Comparison of ENCODE assay signal across 9 cellular contexts in genomic region chr13:113458218-113459065, GRCh38. TPM values are rescaled to one million over a fixed set of nuclear protein-coding genes. Genes with fewer than 3 reads are reported as not detected.
DNase-seq lines count a peak whose midpoint lies in the region; ATAC-seq and TF ChIP-seq lines count a peak whose summit lies in the region.
"Had no signal": no experiment of that assay in that cellular context is flagged by ENCODE, and none has a peak within 500 bp of the region (broad histone marks: within the 10 kb centered on the region; RNA-seq: fewer than 3 reads in every experiment).

No MANE protein-coding gene starts in this region.

- H3K4me1 ChIP-seq in heart left ventricle (peaks cover 0 to 47% (median 12%) of the 10 kb centered on the region in 12 donors), tibial nerve (no peaks in the 10 kb centered on the region)

- no peak for TF ChIP-seq EP300 in tibial nerve (IDR thresholded peaks at IDR 0.05)

- DNase-seq in NCI-H82 (lab: John Stamatoyannopoulos, UW) (peak; percentile 56), NCI-H82 treated with DMSO at 0.1 percent for 48 hours (lab: John Stamatoyannopoulos, UW; ENCODE audit: unreplicated experiment) (no peak), SK-MEL-5 (ENCODE audit: low read depth, low spot score) (peak; percentile 52), heart left ventricle (peak in 4 of 5 donors; percentile 56 to 67 (median 62)), tibial nerve (ENCODE audit: low spot score in 2 of 2) (no peak), dedifferentiated amniotic fluid mesenchymal stem cell (ENCODE audit: extremely low spot score) (no peak), putamen (ENCODE audit: low spot score) (no peak)
- DNase-seq: cerebellar nuclear complex had no signal

- H3K27me3 ChIP-seq in heart left ventricle (no peaks in the 10 kb centered on the region), tibial nerve (no peaks in the 10 kb centered on the region)

- intact Hi-C loops in heart left ventricle (cut with DNase I): loop anchor here in 9 of 10 donors (1.0 to 5.0 kb wide), 4 partner anchors 34 to 104 kb away; partner anchors contain the start of gene DCUN1D2 (in 2 of the 9)

- in situ Hi-C loops in SK-MEL-5 (cut with HindIII; ENCODE audit: low pct_unique_long_range_greater_than_20kb, low sequenced_read_pairs): no loop called here

- peak overlapping the region in 11 of 12 donors; percentile 25 to 75 (median 60) for H3K27ac ChIP-seq in heart left ventricle
- peak overlapping the region in 1 of 4 donors; percentile 15 for H3K27ac ChIP-seq in tibial nerve

- TF ChIP-seq CTCF in heart left ventricle (IDR thresholded peaks at IDR 0.05) (peak; percentile 31 to 57 (median 41)), tibial nerve (IDR thresholded peaks at IDR 0.05) (peak in 3 of 5 experiments; percentile 8 to 37 (median 26))

- ATAC-seq in heart left ventricle (peak; percentile 54 to 66 (median 62)), HG02798 (IDR thresholded peaks at IDR 0.05; ENCODE audit: poor library complexity, unreplicated experiment) (no peak)

- peaks cover 0 to 82% (median 65%) of the 10 kb centered on the region in 9 donors for H3K36me3 ChIP-seq in heart left ventricle
- H3K36me3 ChIP-seq in tibial nerve: peaks cover 0 to 84% (median 5%) of the 10 kb centered on the region in 3 donors

- H3K4me3 ChIP-seq in heart left ventricle: no peak overlapping the region
- H3K4me3 ChIP-seq in tibial nerve: no peak overlapping the region

- TF ChIP-seq POLR2A in heart left ventricle (IDR thresholded peaks at IDR 0.05) (no peak), tibial nerve (IDR thresholded peaks at IDR 0.05) (no peak)

- 45 to 53% (median 52%) methylated on average over 21 to 23 of the region's 23 CpGs for WGBS in heart left ventricle, 4 donors
- WGBS in tibial nerve, 2 donors: 58 to 62% methylated on average over 23 of the region's 23 CpGs

- no peaks in the 10 kb centered on the region for H3K9me3 ChIP-seq in heart left ventricle
- H3K9me3 ChIP-seq in tibial nerve: no peaks in the 10 kb centered on the region

RNA-seq across cellular contexts. Expression of gene ADPRHL1, which starts 5.2 kb away (rescaled TPM):
- 0.53 and 0.80 TPM in 2 replicates for total RNA-seq in SK-MEL-5 (2014; rRNA removed; shearing (Covaris generic))
- polyA plus RNA-seq in SK-MEL-5 (2015; cell fraction: cytosol; rRNA removed): 0.66 and 1.4 TPM in 2 replicates
- polyA plus RNA-seq in SK-MEL-5 (2015; cell fraction: nucleus; rRNA removed): 0.19 and 1.4 TPM in 2 replicates
- total RNA-seq in heart left ventricle (100 to 1,000 TPM; 329 to 774 (median 572) TPM), tibial nerve (10 to 100 TPM in 2 of 4 donors, 1 to 10 TPM in 2; 6.9 to 15.5 (median 12.6) TPM)
- polyA plus RNA-seq in heart left ventricle: 100 to 1,000 TPM; 160 to 252 TPM

RNA-seq across cellular contexts. Expression of gene DCUN1D2, which starts 32.1 kb away (rescaled TPM):
- total RNA-seq in SK-MEL-5 (2014; rRNA removed; shearing (Covaris generic)): 7.8 and 9.8 TPM in 2 replicates
- 9.9 and 10.0 TPM in 2 replicates for polyA plus RNA-seq in SK-MEL-5 (2015; cell fraction: cytosol; rRNA removed)
- 26.8 and 34.4 TPM in 2 replicates for polyA plus RNA-seq in SK-MEL-5 (2015; cell fraction: nucleus; rRNA removed)
- total RNA-seq in heart left ventricle (100 to 1,000 TPM in 7 of 9 donors, 10 to 100 TPM in 2; 95.4 to 247 (median 159) TPM), tibial nerve (10 to 100 TPM; 16.3 to 28.0 (median 21.0) TPM)
- polyA plus RNA-seq in heart left ventricle: 10 to 100 TPM; 68.7 to 83.9 TPM

Comparison
In these comparisons a context has a peak if more than half of its experiments do, and no peak if none do; other contexts are left out.
1. DNase-seq: peak in NCI-H82 (single experiment), SK-MEL-5 (single experiment) and heart left ventricle (4 of 5); none in NCI-H82 treated with DMSO at 0.1 percent for 48 hours (single experiment), tibial nerve (0 of 2), dedifferentiated amniotic fluid mesenchymal stem cell (single experiment) and putamen (single experiment).
2. RNA of gene ADPRHL1, which starts 5.2 kb away (total RNA-seq): 329 to 774 TPM in heart left ventricle; 6.9 to 15.5 TPM in tibial nerve and 0.53 to 0.80 TPM in SK-MEL-5; every median in the first group is over 10 times any median in the second.